ENCODE assay signal across 8 cellular contexts in the genomic region with DNA sequence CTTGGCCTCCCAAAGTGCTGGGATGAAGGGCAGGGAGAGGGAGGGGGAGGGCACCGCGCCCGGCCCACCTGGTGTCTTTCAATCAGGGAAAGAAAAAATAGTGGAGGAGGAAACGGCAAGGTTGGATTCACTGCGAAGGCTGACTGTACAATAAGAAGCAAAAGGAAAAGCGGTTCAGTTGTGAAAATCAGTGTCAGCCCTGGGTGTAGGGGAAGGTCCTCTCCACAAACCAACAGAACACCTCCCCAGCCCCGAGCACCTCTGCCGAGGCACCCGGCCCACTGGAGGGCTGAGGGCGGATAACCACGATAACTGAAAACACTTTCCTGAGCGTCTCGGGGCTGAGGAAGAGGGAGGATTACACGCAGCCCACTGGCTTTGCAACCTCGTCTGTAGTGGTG. TPM values are rescaled to one million over a fixed set of nuclear protein-coding genes. Genes with fewer than 3 reads are reported as not detected.
DNase-seq lines count a peak whose midpoint lies in the region; ATAC-seq and TF ChIP-seq lines count a peak whose summit lies in the region.

No MANE protein-coding gene starts in this region.

- intact Hi-C loops in mucosa of descending colon (cut with DNase I, micrococcal nuclease): no loop called here

- no peak for DNase-seq in AG04450 (ENCODE audit: low read depth, low spot score)
- peak; percentile 23 for DNase-seq in MV-4-11 (lab: John Stamatoyannopoulos, UW)
- DNase-seq in amniotic epithelial cell (ENCODE audit: low read depth): peak; percentile 43
- DNase-seq in mucosa of descending colon: peak in 2 of 3 donors; percentile 44 to 51
- no peak for DNase-seq in effector CD4-positive, alpha-beta T cell
- DNase-seq in NCI-H1092 (lab: John Stamatoyannopoulos, UW): no peak
- no peak for DNase-seq in SW 1271 (lab: John Stamatoyannopoulos, UW)

- H3K36me3 ChIP-seq in mucosa of descending colon (ENCODE audit: low read depth): no peaks in the 10 kb centered on the region

- peaks cover 51% of the 10 kb centered on the region for H3K4me1 ChIP-seq in mucosa of descending colon (ENCODE audit: low read depth)

- no peaks in the 10 kb centered on the region for H3K27me3 ChIP-seq in AG04450 (ENCODE audit: control insufficient read depth, insufficient read depth, low read length)

- no peak overlapping the region for H3K27ac ChIP-seq in AG04450 (ENCODE audit: low read depth, low read length)

- ATAC-seq in mucosa of descending colon (no peak), GM19324 (IDR thresholded peaks at IDR 0.05; ENCODE audit: low FRiP score, unreplicated experiment) (no peak)

- TF ChIP-seq CTCF in AG04450 (IDR thresholded peaks at IDR 0.05; ENCODE audit: low read depth, low read length) (no peak), mucosa of descending colon (IDR thresholded peaks at IDR 0.05) (no peak)

- CTCF ChIA-PET in AG04450 (lab: Charles Lee): interaction anchor here (0.6 to 0.8 kb wide), 4 partner anchors 62 to 174 kb away, joined by 3 to 7 read pairs (median 3); no protein-coding TSS in a partner anchor

- H3K9me3 ChIP-seq in AG04450 (ENCODE audit: control insufficient read depth, insufficient read depth, low read length): no peaks in the 10 kb centered on the region; the same call in 1 of the 2 replicates
- H3K9me3 ChIP-seq in mucosa of descending colon: no peaks in the 10 kb centered on the region

- POLR2A ChIA-PET in AG04450 (lab: Yijun Ruan, JAX): interaction anchor here (0.6 to 1.8 kb wide), 4 partner anchors 12 to 160 kb away, joined by 4 to 7 read pairs (median 6); partner anchors contain the start of gene ANKRD11

- H3K4me3 ChIP-seq in AG04450 (ENCODE audit: low read depth, low read length) (peak overlapping the region; percentile 81), mucosa of descending colon (no peak overlapping the region)

RNA-seq across cellular contexts. Expression of gene SPG7, which starts 1.4 kb away (rescaled TPM):
- polyA plus RNA-seq in AG04450 (2011; rRNA removed): 50.1 and 53.4 TPM in 2 replicates
- polyA minus RNA-seq in AG04450 (2011; rRNA and poly(A)+ RNA removed): 46.0 and 51.9 TPM in 2 replicates
- 100 to 1,000 TPM; 112 to 137 (median 121) TPM for total RNA-seq in mucosa of descending colon

RNA-seq across cellular contexts. Expression of gene ANKRD11, which starts 16.4 kb away (rescaled TPM):
- polyA plus RNA-seq in AG04450 (2011; rRNA removed): 48.1 and 60.3 TPM in 2 replicates
- 43.9 and 50.6 TPM in 2 replicates for polyA minus RNA-seq in AG04450 (2011; rRNA and poly(A)+ RNA removed)
- 100 to 1,000 TPM; 125 to 127 (median 127) TPM for total RNA-seq in mucosa of descending colon

RNA-seq across cellular contexts. Expression of gene RPL13, which starts 53.7 kb away (rescaled TPM):
- 2,214 and 3,106 TPM in 2 replicates for polyA plus RNA-seq in AG04450 (2011; rRNA removed)
- polyA minus RNA-seq in AG04450 (2011; rRNA and poly(A)+ RNA removed): 696 and 824 TPM in 2 replicates
- total RNA-seq in mucosa of descending colon: 1,000 to 10,000 TPM; 1,693 to 1,792 (median 1,717) TPM

Comparison
In these comparisons a context has a peak if more than half of its experiments do, and no peak if none do; other contexts are left out.
1. DNase-seq: peak in MV-4-11 (single experiment), amniotic epithelial cell (single experiment) and mucosa of descending colon (2 of 3); none in AG04450 (single experiment), effector CD4-positive, alpha-beta T cell (single experiment), NCI-H1092 (single experiment) and SW 1271 (0 of 2).